16 cellular contexts compared by ENCODE assay signal in the genomic region with DNA sequence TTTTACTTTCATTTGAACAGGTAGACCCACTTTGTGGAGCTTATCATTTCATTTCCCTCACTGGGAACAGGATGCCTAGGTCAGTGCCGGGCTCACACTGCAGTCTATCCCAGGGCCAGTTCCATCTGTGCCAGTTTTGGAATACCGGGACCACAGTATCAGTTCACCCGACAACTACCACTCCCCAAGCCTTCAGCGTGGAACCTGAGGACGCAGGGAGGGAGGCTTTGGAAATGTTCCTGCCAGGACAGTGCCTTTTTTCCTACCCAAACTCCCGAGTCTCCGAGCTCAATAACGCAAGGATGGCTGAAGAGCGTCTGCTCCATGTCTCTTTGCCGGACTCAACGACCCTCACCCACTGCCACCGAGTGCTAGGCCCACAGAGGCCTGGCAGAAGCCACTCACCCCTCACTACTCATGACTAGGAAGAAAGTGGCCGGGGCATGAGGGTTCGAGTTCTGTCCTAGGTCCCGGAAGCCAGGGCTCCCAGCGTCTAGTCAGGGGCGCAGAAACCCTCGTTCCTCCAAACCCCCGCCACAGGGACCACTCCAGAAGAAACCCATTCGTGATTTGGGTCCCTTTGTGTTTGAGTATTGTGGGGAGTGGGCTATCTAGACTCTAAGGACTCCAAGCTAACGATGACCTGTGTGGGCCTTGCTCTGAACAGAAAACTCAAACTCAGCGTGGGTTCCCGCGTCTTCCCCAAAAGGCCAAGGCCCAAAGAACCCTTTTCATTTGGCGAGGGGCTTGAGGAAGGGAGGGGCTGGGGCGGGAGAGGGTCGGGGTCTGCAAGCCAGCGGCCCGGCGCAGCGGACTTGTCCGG. TPM values are rescaled to one million over a fixed set of nuclear protein-coding genes. Genes with fewer than 3 reads are reported as not detected.
DNase-seq lines count a peak whose midpoint lies in the region; ATAC-seq and TF ChIP-seq lines count a peak whose summit lies in the region.
"Had no signal": no experiment of that assay in that cellular context is flagged by ENCODE, and none has a peak within 500 bp of the region (broad histone marks: within the 10 kb centered on the region; RNA-seq: fewer than 3 reads in every experiment).

No MANE protein-coding gene starts in this region.

- 85 to 88% methylated on average over 32 of the region's 32 CpGs for WGBS in GM23248 (ENCODE audit: low coverage in 1 of 2, low lambda C conversion rate in 2 of 2, missing lambda C conversion rate in 2 of 2), 2 experiments
- whole genome bisulfite sequencing in psoas muscle, 3 donors: 52 to 55% (median 54%) methylated on average over 29 to 32 of the region's 32 CpGs

- DNase-seq in GM23248 (no peak), psoas muscle (no peak), NCI-H748 (lab: John Stamatoyannopoulos, UW; ENCODE audit: unreplicated experiment) (no peak), mesothelial cell of epicardium (ENCODE audit: low spot score in 2 of 2, unreplicated experiment in 2 of 2) (no peak)
- DNase-seq in activated T-cell treated with anti-CD3 and anti-CD28 coated beads, Interleukin-2, amount 50 U/mL, for 48 hours: no peak
- DNase-seq: activated CD8-positive, alpha-beta memory T cell treated with anti-CD3 and anti-CD28 coated beads, Interleukin-2, amount 10 ng/mL, durations not matched to agents 7 days and 5 days; activated effector memory CD4-positive, alpha-beta T cell treated with anti-CD3 and anti-CD28 coated beads, Interleukin-2, amount 50 U/mL, for 16 hours; amniotic stem cell; colonic mucosa; foreskin keratinocyte; MM.1S; stimulated activated CD4-positive, alpha-beta T cell treated with anti-CD3 and anti-CD28 coated beads, Interleukin-4, amount 100 ng/mL, for 24 hours had no signal

- H3K4me2 ChIP-seq in GM23248 (ENCODE audit: unreplicated experiment): peak overlapping the region; percentile 62

- H3K9me2 ChIP-seq in GM23248 (ENCODE audit: insufficient read depth): no peaks in the 10 kb centered on the region

- no peaks in the 10 kb centered on the region for H3K27me3 ChIP-seq in GM23248 (replicated peaks; ENCODE audit: insufficient read depth)
- peaks cover 100% of the 10 kb centered on the region for H3K27me3 ChIP-seq in iPS-18a (ENCODE audit: control insufficient read depth, insufficient read depth, low read length)
- H3K27me3 ChIP-seq in psoas muscle (ENCODE audit: insufficient read depth in 3 of 3, low read length in 2 of 3): peaks cover 0 to 48% (median 11%) of the 10 kb centered on the region in 3 donors

- intact Hi-C loops in psoas muscle (cut with DNase I): no loop called here

- H3K4me1 Mint-ChIP-seq in brain (peaks cover 57% of the 10 kb centered on the region), mesothelial cell of epicardium (peaks cover 16% of the 10 kb centered on the region)

- H3K9me3 ChIP-seq in GM23248 (ENCODE audit: low read depth) (no peaks in the 10 kb centered on the region), iPS-18a (ENCODE audit: control insufficient read depth, low read depth, low read length) (no peaks in the 10 kb centered on the region), psoas muscle (no peaks in the 10 kb centered on the region)
- H3K9me3 ChIP-seq: colonic mucosa had no signal

- TF ChIP-seq CTCF in brain (conservative IDR thresholded peaks at IDR 0.05) (no peak), psoas muscle (IDR thresholded peaks at IDR 0.05) (no peak), mesothelial cell of epicardium (IDR thresholded peaks at IDR 0.05; ENCODE audit: unreplicated experiment) (no peak)

- no peaks in the 10 kb centered on the region for H3K79me2 ChIP-seq in GM23248 (ENCODE audit: insufficient read depth)
- H3K79me2 ChIP-seq: parathyroid adenoma had no signal

- in situ Hi-C loops in GM23248 (cut with MboI): no loop called here

- H3K27me3 Mint-ChIP-seq in brain: peaks cover 97% of the 10 kb centered on the region
- peaks cover 99% of the 10 kb centered on the region for H3K27me3 Mint-ChIP-seq in mesothelial cell of epicardium (ENCODE audit: low read depth)

- no peak for ATAC-seq in psoas muscle
- ATAC-seq in HG02852 (IDR thresholded peaks at IDR 0.05; ENCODE audit: unreplicated experiment): no peak
- ATAC-seq: activated CD8-positive, alpha-beta memory T cell treated with anti-CD3 and anti-CD28 coated beads, Interleukin-2, amount 10 ng/mL, durations not matched to agents 7 days and 5 days; foreskin keratinocyte had no signal

- H3K9ac ChIP-seq in GM23248 (peak overlapping the region; percentile 46; the same call in 1 of the 2 replicates), iPS-18a (ENCODE audit: low read length) (no peak overlapping the region)
- H3K9ac ChIP-seq: parathyroid adenoma had no signal

- peak overlapping the region in 4 of 5 experiments; percentile 72 to 98 (median 89) for H3K4me3 Mint-ChIP-seq in brain
- no peak overlapping the region for H3K4me3 Mint-ChIP-seq in mesothelial cell of epicardium
- H3K4me3 Mint-ChIP-seq: activated CD8-positive, alpha-beta memory T cell treated with anti-CD3 and anti-CD28 coated beads, Interleukin-2, amount 10 ng/mL, durations not matched to agents 7 days and 5 days had no signal

- H3K27ac Mint-ChIP-seq in brain: peak overlapping the region in 4 of 5 experiments; percentile 81 to 99 (median 98)
- no peak overlapping the region for H3K27ac Mint-ChIP-seq in mesothelial cell of epicardium
- H3K27ac Mint-ChIP-seq: activated CD8-positive, alpha-beta memory T cell treated with anti-CD3 and anti-CD28 coated beads, Interleukin-2, amount 10 ng/mL, durations not matched to agents 7 days and 5 days had no signal

- H3K4me3 ChIP-seq in GM23248 (peak overlapping the region; percentile 63), iPS-18a (ENCODE audit: low read length) (peak overlapping the region; percentile 57), psoas muscle (peak overlapping the region; percentile 60)
- H3K4me3 ChIP-seq: colonic mucosa had no signal

- H3K9me3 Mint-ChIP-seq in brain (peaks cover 0 to 5% (median 2%) of the 10 kb centered on the region in 5 experiments), mesothelial cell of epicardium (no peaks in the 10 kb centered on the region)

- H3K36me3 ChIP-seq in GM23248 (ENCODE audit: low read depth) (0 out of 2 replicates have a peak, but pooled peaks cover 12% of the 10 kb centered on the region), iPS-18a (ENCODE audit: control insufficient read depth, low read depth, low read length) (no peaks in the 10 kb centered on the region), psoas muscle (ENCODE audit: insufficient read depth in 1 of 2, low read depth in 1 of 2) (no peaks in the 10 kb centered on the region)
- H3K36me3 ChIP-seq: colonic mucosa had no signal

- peak overlapping the region; percentile 59; the same call in 1 of the 2 replicates for H2AFZ ChIP-seq in GM23248
- H2AFZ ChIP-seq: parathyroid adenoma had no signal

- no peaks in the 10 kb centered on the region for H4K20me1 ChIP-seq in GM23248 (ENCODE audit: insufficient read depth)

- no peaks in the 10 kb centered on the region for H3K4me1 ChIP-seq in GM23248 (ENCODE audit: insufficient read depth)
- peaks cover 35% of the 10 kb centered on the region for H3K4me1 ChIP-seq in iPS-18a (ENCODE audit: control insufficient read depth, low read depth, low read length)
- H3K4me1 ChIP-seq in psoas muscle: peaks cover 5% of the 10 kb centered on the region
- H3K4me1 ChIP-seq: foreskin keratinocyte, parathyroid adenoma had no signal

- H3F3A ChIP-seq in GM23248 (ENCODE audit: insufficient read depth): peaks cover 8% of the 10 kb centered on the region

- no peak overlapping the region for H3K27ac ChIP-seq in GM23248
- no peak overlapping the region for H3K27ac ChIP-seq in iPS-18a (ENCODE audit: low read length)
- H3K27ac ChIP-seq in psoas muscle: peak overlapping the region; percentile 48
- H3K27ac ChIP-seq: colonic mucosa, foreskin keratinocyte, parathyroid adenoma had no signal

- H3K36me3 Mint-ChIP-seq in brain (peaks cover 4% of the 10 kb centered on the region), mesothelial cell of epicardium (no peaks in the 10 kb centered on the region)

RNA-seq across cellular contexts. Expression of a gene that starts 11.4 kb away (rescaled TPM):
- 18.2 and 25.5 TPM in 2 replicates for total RNA-seq in GM23248 (2014; rRNA removed; shearing (Covaris generic))
- polyA plus RNA-seq in GM23248 (2016; fragmentation: Nextera tagmentation; extraction: Ambion mirVana): 14.0 and 15.5 TPM in 2 replicates
- 13.4 TPM for polyA plus RNA-seq in brain (ENCODE audit: insufficient read depth, low read depth, low replicate concordance)
- total RNA-seq in psoas muscle: 1 to 10 TPM; 3.5 to 7.3 (median 5.1) TPM
- polyA plus RNA-seq in psoas muscle: 10 to 100 TPM in 1 of 3 donors, 1 to 10 TPM in 2; 2.3 to 10.2 (median 3.5) TPM
- 0.22 TPM in 1 of 3 replicates, not detected in the others for total RNA-seq in mesothelial cell of epicardium
- total RNA-seq: activated CD8-positive, alpha-beta memory T cell treated with anti-CD3 and anti-CD28 coated beads, Interleukin-2, amount 10 ng/mL, durations not matched to agents 7 days and 5 days; foreskin keratinocyte had no signal
- polyA plus RNA-seq: foreskin keratinocyte had no signal

RNA-seq across cellular contexts. Expression of a gene that starts 14.2 kb away (rescaled TPM):
- total RNA-seq in GM23248 (2014; rRNA removed; shearing (Covaris generic)): 1.6 and 7.0 TPM in 2 replicates
- polyA plus RNA-seq in GM23248 (2016; fragmentation: Nextera tagmentation; extraction: Ambion mirVana) (4.3 and 6.3 TPM in 2 replicates), brain (ENCODE audit: insufficient read depth, low read depth, low replicate concordance) (0.49 TPM), psoas muscle (under 1 TPM; 0.10 to 1.00 (median 0.13) TPM)
- total RNA-seq in psoas muscle (under 1 TPM; 0.15 to 0.73 (median 0.57) TPM), mesothelial cell of epicardium (not detected in 3 replicates)
- total RNA-seq: activated CD8-positive, alpha-beta memory T cell treated with anti-CD3 and anti-CD28 coated beads, Interleukin-2, amount 10 ng/mL, durations not matched to agents 7 days and 5 days; colonic mucosa; foreskin keratinocyte had no signal
- polyA plus RNA-seq: foreskin keratinocyte had no signal
